In the genomic region with DNA sequence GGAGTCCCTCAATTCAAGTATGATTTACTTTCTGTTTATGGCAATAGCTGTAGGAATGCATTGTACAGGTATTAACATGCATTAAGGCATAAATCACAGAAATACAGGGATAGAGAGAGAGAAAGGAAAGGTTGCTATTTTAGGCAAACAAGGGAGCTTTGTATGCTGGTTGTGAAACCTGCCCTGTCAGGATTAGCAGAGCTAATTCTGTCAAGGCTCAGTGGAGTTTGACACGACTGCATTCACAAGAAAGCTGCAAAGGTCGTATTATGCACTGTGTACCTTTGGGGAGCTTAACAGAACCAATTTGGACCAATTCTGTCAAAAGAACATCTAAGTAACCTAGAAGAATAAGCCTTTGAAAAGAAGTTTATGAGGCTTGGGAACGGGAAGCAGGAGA, we compare ENCODE assay signal across 1 cellular context.
TF ChIP-seq lines count a peak whose summit lies in the region.

No MANE protein-coding gene starts in this region.

TF ChIP-seq in HepG2, 621 proteins besides CTCF, POLR2A, EP300 and RAD21 (continued from another document and continues in another):
- TF ChIP-seq, protein P1, sequence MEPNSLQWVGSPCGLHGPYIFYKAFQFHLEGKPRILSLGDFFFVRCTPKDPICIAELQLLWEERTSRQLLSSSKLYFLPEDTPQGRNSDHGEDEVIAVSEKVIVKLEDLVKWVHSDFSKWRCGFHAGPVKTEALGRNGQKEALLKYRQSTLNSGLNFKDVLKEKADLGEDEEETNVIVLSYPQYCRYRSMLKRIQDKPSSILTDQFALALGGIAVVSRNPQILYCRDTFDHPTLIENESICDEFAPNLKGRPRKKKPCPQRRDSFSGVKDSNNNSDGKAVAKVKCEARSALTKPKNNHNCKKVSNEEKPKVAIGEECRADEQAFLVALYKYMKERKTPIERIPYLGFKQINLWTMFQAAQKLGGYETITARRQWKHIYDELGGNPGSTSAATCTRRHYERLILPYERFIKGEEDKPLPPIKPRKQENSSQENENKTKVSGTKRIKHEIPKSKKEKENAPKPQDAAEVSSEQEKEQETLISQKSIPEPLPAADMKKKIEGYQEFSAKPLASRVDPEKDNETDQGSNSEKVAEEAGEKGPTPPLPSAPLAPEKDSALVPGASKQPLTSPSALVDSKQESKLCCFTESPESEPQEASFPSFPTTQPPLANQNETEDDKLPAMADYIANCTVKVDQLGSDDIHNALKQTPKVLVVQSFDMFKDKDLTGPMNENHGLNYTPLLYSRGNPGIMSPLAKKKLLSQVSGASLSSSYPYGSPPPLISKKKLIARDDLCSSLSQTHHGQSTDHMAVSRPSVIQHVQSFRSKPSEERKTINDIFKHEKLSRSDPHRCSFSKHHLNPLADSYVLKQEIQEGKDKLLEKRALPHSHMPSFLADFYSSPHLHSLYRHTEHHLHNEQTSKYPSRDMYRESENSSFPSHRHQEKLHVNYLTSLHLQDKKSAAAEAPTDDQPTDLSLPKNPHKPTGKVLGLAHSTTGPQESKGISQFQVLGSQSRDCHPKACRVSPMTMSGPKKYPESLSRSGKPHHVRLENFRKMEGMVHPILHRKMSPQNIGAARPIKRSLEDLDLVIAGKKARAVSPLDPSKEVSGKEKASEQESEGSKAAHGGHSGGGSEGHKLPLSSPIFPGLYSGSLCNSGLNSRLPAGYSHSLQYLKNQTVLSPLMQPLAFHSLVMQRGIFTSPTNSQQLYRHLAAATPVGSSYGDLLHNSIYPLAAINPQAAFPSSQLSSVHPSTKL (CRISPR knock-in tag; IDR thresholded peaks at IDR 0.05): peak; percentile 78; the same call in 1 of the 2 replicates
- TF ChIP-seq MAZ (IDR thresholded peaks at IDR 0.05; ENCODE audit: borderline replicate concordance, low read depth, low read length): no peak
- no peak for TF ChIP-seq MAZ (CRISPR knock-in tag; IDR thresholded peaks at IDR 0.05; ENCODE audit: low read depth)
- TF ChIP-seq, protein P2, sequence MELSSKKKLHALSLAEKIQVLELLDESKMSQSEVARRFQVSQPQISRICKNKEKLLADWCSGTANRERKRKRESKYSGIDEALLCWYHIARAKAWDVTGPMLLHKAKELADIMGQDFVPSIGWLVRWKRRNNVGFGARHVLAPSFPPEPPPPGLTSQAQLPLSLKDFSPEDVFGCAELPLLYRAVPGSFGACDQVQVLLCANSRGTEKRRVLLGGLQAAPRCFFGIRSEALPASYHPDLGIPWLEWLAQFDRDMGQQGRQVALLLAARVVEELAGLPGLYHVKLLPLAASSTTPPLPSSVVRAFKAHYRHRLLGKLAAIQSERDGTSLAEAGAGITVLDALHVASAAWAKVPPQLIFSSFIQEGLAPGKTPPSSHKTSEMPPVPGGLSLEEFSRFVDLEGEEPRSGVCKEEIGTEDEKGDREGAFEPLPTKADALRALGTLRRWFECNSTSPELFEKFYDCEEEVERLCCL (CRISPR knock-in tag; IDR thresholded peaks at IDR 0.05; ENCODE audit: borderline replicate concordance): no peak
- TF ChIP-seq ZNF264 (CRISPR knock-in tag; IDR thresholded peaks at IDR 0.05): no peak
- TF ChIP-seq SIX1 (CRISPR knock-in tag; IDR thresholded peaks at IDR 0.05; ENCODE audit: borderline replicate concordance): 0 out of 2 replicates have a peak, but pooled peaks have one; percentile 11
- no peak for TF ChIP-seq CAMTA2 (CRISPR knock-in tag; IDR thresholded peaks at IDR 0.05; ENCODE audit: borderline replicate concordance)
- peak; percentile 91 for TF ChIP-seq PITX1 (CRISPR knock-in tag; IDR thresholded peaks at IDR 0.05)
- no peak for TF ChIP-seq SUZ12 (IDR thresholded peaks at IDR 0.05; ENCODE audit: low read depth, low read length)
- no peak for TF ChIP-seq FOXA1 (IDR thresholded peaks at IDR 0.05)
- peak; percentile 16; the same call in 1 of the 2 replicates for TF ChIP-seq FOXA1 (CRISPR knock-in tag; IDR thresholded peaks at IDR 0.05)
- 0 out of 2 replicates have a peak, but pooled peaks have one; percentile 10 for TF ChIP-seq RXRB (CRISPR knock-in tag; IDR thresholded peaks at IDR 0.05; ENCODE audit: borderline replicate concordance)
- no peak for TF ChIP-seq MATR3 (CRISPR knock-in tag; IDR thresholded peaks at IDR 0.05)
- TF ChIP-seq FOXA3 (CRISPR knock-in tag; IDR thresholded peaks at IDR 0.05): peak; percentile 22; the same call in 1 of the 2 replicates
- TF ChIP-seq, protein P3, sequence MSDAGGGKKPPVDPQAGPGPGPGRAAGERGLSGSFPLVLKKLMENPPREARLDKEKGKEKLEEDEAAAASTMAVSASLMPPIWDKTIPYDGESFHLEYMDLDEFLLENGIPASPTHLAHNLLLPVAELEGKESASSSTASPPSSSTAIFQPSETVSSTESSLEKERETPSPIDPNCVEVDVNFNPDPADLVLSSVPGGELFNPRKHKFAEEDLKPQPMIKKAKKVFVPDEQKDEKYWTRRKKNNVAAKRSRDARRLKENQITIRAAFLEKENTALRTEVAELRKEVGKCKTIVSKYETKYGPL (CRISPR knock-in tag; IDR thresholded peaks at IDR 0.05): no peak
- TF ChIP-seq GATAD2A (CRISPR knock-in tag; IDR thresholded peaks at IDR 0.05): 0 out of 2 replicates have a peak, but pooled peaks have one; percentile 11
- TF ChIP-seq PAXIP1 (CRISPR knock-in tag; conservative IDR thresholded peaks at IDR 0.05): peak; percentile 55; the same call in 1 of the 2 replicates
- TF ChIP-seq SALL1 (CRISPR knock-in tag; IDR thresholded peaks at IDR 0.05): peak; percentile 34; the same call in 1 of the 2 replicates
- TF ChIP-seq CEBPB (IDR thresholded peaks at IDR 0.05; ENCODE audit: borderline replicate concordance, low read depth, low read length): peak; percentile 59; the same call in 1 of the 2 replicates
- TF ChIP-seq ZNF891 (CRISPR knock-in tag; IDR thresholded peaks at IDR 0.05): no peak
- TF ChIP-seq, protein P4, sequence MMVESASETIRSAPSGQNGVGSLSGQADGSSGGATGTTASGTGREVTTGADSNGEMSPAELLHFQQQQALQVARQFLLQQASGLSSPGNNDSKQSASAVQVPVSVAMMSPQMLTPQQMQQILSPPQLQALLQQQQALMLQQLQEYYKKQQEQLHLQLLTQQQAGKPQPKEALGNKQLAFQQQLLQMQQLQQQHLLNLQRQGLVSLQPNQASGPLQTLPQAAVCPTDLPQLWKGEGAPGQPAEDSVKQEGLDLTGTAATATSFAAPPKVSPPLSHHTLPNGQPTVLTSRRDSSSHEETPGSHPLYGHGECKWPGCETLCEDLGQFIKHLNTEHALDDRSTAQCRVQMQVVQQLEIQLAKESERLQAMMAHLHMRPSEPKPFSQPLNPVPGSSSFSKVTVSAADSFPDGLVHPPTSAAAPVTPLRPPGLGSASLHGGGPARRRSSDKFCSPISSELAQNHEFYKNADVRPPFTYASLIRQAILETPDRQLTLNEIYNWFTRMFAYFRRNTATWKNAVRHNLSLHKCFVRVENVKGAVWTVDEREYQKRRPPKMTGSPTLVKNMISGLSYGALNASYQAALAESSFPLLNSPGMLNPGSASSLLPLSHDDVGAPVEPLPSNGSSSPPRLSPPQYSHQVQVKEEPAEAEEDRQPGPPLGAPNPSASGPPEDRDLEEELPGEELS (CRISPR knock-in tag; IDR thresholded peaks at IDR 0.05): 0 out of 2 replicates have a peak, but pooled peaks have one; percentile 14
- peak; percentile 54; the same call in 1 of the 2 replicates for TF ChIP-seq SRF (IDR thresholded peaks at IDR 0.05; ENCODE audit: low read depth, low read length)
- peak; percentile 47; the same call in 1 of the 2 replicates for TF ChIP-seq NCOA2 (CRISPR knock-in tag; IDR thresholded peaks at IDR 0.05)
- 0 out of 2 replicates have a peak, but pooled peaks have one; percentile 38 for TF ChIP-seq ISL2 (CRISPR knock-in tag; IDR thresholded peaks at IDR 0.05)
- 0 out of 2 replicates have a peak, but pooled peaks have one; percentile 35 for TF ChIP-seq ZSCAN5A (CRISPR knock-in tag; IDR thresholded peaks at IDR 0.05; ENCODE audit: borderline replicate concordance)
- no peak for TF ChIP-seq SOX6 (IDR thresholded peaks at IDR 0.05)
- peak; percentile 68 for TF ChIP-seq SOX6 (CRISPR knock-in tag; IDR thresholded peaks at IDR 0.05)
- TF ChIP-seq TARDBP (CRISPR knock-in tag; IDR thresholded peaks at IDR 0.05): peak; percentile 32; the same call in 1 of the 2 replicates
- TF ChIP-seq ZEB1 (IDR thresholded peaks at IDR 0.05; ENCODE audit: insufficient replicate concordance, low read depth): no peak
- peak; percentile 34; the same call in 1 of the 2 replicates for TF ChIP-seq ZNF362 (CRISPR knock-in tag; IDR thresholded peaks at IDR 0.05; ENCODE audit: borderline replicate concordance)
- TF ChIP-seq MIER2 (CRISPR knock-in tag; IDR thresholded peaks at IDR 0.05): peak; percentile 15; the same call in 1 of the 2 replicates
- no peak for TF ChIP-seq NKX3-1 (CRISPR knock-in tag; IDR thresholded peaks at IDR 0.05)
- peak; percentile 56; the same call in 1 of the 2 replicates for TF ChIP-seq TBX2 (CRISPR knock-in tag; IDR thresholded peaks at IDR 0.05; ENCODE audit: borderline replicate concordance)
- peak; percentile 60; the same call in 1 of the 2 replicates for TF ChIP-seq DPF2 (CRISPR knock-in tag; IDR thresholded peaks at IDR 0.05; ENCODE audit: borderline replicate concordance, low read depth)
- TF ChIP-seq TEAD3 (CRISPR knock-in tag; optimal IDR thresholded peaks at IDR 0.05; ENCODE audit: borderline replicate concordance): peak; percentile 56
- TF ChIP-seq SNAPC2 (CRISPR knock-in tag; IDR thresholded peaks at IDR 0.05): 0 out of 2 replicates have a peak, but pooled peaks have one; percentile 42
- no peak for TF ChIP-seq RARG (CRISPR knock-in tag; IDR thresholded peaks at IDR 0.05; ENCODE audit: low read depth)
- no peak for TF ChIP-seq RNF2 (conservative IDR thresholded peaks at IDR 0.05; ENCODE audit: low read depth)
- TF ChIP-seq HDAC1 (CRISPR knock-in tag; IDR thresholded peaks at IDR 0.05): peak; percentile 30; the same call in 1 of the 2 replicates
- TF ChIP-seq, protein P5, sequence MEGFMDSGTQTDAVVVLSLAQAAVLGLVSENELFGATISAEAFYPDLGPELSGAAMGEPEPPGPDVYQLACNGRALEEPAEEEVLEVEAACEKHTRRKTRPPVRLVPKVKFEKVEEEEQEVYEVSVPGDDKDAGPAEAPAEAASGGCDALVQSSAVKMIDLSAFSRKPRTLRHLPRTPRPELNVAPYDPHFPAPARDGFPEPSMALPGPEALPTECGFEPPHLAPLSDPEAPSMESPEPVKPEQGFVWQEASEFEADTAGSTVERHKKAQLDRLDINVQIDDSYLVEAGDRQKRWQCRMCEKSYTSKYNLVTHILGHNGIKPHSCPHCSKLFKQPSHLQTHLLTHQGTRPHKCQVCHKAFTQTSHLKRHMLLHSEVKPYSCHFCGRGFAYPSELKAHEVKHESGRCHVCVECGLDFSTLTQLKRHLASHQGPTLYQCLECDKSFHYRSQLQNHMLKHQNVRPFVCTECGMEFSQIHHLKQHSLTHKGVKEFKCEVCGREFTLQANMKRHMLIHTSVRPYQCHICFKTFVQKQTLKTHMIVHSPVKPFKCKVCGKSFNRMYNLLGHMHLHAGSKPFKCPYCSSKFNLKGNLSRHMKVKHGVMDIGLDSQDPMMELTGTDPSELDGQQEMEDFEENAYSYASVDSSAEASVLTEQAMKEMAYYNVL (CRISPR knock-in tag; IDR thresholded peaks at IDR 0.05; ENCODE audit: borderline replicate concordance): peak; percentile 48; the same call in 1 of the 2 replicates
- TF ChIP-seq ZMYM4 (CRISPR knock-in tag; IDR thresholded peaks at IDR 0.05): peak; percentile 32; the same call in 1 of the 2 replicates
